2 cellular contexts compared by ENCODE assay signal in the genomic region with DNA sequence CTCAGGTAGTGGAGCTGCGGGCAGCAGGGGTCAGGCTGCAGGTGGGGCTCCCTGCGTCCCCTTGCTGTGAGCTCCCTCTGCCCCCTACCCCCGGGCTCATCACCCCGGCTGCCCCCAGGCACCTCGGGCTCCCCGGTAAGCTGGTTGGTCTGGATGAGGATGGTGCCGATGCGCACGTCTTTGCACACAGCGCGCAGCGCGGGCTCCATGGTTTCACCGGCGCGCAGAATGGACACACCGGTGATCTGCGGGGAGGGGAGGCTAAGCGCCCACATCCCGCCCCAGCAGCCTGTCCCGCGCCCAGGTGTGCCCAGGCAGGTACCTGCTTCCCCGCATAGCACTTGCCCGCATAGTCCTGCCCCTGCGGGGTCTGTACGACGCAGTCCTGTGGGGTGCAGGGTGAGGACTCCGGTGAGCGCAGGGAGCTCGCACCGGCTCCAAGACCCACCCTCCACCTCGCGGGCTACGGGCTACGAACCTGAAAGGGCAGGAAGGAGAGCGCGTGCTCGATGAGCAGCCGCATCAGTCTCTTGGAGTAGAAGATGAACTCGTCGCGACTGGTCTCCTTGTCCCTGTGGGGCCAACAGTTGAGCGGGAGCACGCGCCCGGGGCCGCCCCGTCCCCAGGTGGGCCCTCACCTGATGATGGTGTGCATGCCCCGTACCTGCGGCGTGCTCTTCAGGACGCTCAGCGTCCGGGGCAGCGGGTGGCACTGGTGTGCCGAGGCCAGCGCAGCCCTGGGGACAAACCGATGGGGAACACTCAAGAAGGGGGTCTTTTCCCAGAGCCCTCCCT.
A peak's percentile ranks its signal among the peaks of the same experiment; 100 is the strongest.
TF ChIP-seq lines count a peak whose summit lies in the region.

No MANE protein-coding gene starts in this region.

TF ChIP-seq in HepG2, 621 proteins besides CTCF, POLR2A, EP300 and RAD21 (continues in another document):
- TF ChIP-seq, protein P1, sequence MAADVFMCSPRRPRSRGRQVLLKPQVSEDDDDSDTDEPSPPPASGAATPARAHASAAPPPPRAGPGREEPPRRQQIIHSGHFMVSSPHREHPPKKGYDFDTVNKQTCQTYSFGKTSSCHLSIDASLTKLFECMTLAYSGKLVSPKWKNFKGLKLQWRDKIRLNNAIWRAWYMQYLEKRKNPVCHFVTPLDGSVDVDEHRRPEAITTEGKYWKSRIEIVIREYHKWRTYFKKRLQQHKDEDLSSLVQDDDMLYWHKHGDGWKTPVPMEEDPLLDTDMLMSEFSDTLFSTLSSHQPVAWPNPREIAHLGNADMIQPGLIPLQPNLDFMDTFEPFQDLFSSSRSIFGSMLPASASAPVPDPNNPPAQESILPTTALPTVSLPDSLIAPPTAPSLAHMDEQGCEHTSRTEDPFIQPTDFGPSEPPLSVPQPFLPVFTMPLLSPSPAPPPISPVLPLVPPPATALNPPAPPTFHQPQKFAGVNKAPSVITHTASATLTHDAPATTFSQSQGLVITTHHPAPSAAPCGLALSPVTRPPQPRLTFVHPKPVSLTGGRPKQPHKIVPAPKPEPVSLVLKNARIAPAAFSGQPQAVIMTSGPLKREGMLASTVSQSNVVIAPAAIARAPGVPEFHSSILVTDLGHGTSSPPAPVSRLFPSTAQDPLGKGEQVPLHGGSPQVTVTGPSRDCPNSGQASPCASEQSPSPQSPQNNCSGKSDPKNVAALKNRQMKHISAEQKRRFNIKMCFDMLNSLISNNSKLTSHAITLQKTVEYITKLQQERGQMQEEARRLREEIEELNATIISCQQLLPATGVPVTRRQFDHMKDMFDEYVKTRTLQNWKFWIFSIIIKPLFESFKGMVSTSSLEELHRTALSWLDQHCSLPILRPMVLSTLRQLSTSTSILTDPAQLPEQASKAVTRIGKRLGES (CRISPR knock-in tag; IDR thresholded peaks at IDR 0.05; ENCODE audit: borderline replicate concordance), result no peak
- TF ChIP-seq ZFP62 (CRISPR knock-in tag; IDR thresholded peaks at IDR 0.05) (no peak), ZNF570 (CRISPR knock-in tag; IDR thresholded peaks at IDR 0.05; ENCODE audit: borderline replicate concordance) (no peak), NFIB (CRISPR knock-in tag; IDR thresholded peaks at IDR 0.05; ENCODE audit: borderline replicate concordance) (no peak), RBM39 (IDR thresholded peaks at IDR 0.05; ENCODE audit: low read depth, low read length, poor library complexity, severe bottlenecking) (no peak), ZFP91 (CRISPR knock-in tag; IDR thresholded peaks at IDR 0.05; ENCODE audit: borderline replicate concordance) (peak; percentile 25; the same call in 1 of the 2 replicates), PAXIP1 (CRISPR knock-in tag; conservative IDR thresholded peaks at IDR 0.05) (no peak), STAT5B (CRISPR knock-in tag; IDR thresholded peaks at IDR 0.05) (no peak)
- TF ChIP-seq, protein P2, sequence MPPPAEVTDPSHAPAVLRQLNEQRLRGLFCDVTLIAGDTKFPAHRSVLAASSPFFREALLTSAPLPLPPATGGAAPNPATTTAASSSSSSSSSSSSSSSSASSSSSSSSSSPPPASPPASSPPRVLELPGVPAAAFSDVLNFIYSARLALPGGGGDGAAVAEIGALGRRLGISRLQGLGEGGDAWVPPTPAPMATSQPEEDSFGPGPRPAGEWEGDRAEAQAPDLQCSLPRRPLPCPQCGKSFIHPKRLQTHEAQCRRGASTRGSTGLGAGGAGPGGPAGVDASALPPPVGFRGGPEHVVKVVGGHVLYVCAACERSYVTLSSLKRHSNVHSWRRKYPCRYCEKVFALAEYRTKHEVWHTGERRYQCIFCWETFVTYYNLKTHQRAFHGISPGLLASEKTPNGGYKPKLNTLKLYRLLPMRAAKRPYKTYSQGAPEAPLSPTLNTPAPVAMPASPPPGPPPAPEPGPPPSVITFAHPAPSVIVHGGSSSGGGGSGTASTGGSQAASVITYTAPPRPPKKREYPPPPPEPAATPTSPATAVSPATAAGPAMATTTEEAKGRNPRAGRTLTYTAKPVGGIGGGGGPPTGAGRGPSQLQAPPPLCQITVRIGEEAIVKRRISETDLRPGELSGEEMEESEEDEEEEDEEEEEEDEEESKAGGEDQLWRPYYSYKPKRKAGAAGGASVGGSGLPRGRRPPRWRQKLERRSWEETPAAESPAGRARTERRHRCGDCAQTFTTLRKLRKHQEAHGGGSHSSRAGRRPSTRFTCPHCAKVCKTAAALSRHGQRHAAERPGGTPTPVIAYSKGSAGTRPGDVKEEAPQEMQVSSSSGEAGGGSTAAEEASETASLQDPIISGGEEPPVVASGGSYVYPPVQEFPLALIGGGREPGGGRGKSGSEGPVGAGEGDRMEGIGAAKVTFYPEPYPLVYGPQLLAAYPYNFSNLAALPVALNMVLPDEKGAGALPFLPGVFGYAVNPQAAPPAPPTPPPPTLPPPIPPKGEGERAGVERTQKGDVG (CRISPR knock-in tag; IDR thresholded peaks at IDR 0.05; ENCODE audit: borderline replicate concordance), result no peak

TF ChIP-seq in SK-N-SH, 30 proteins besides CTCF, POLR2A, EP300 and RAD21:
- TF ChIP-seq ELF1 (IDR thresholded peaks at IDR 0.05), result no peak
- TF ChIP-seq NFIC (IDR thresholded peaks at IDR 0.05; ENCODE audit: borderline replicate concordance), result no peak
- no peak for TF ChIP-seq POLR2AphosphoS5 (IDR thresholded peaks at IDR 0.05; ENCODE audit: low read depth, low read length)
- no peak for TF ChIP-seq SIN3A (IDR thresholded peaks at IDR 0.05; ENCODE audit: borderline replicate concordance, low read depth, low read length)
- TF ChIP-seq TEAD4 (IDR thresholded peaks at IDR 0.05; ENCODE audit: borderline replicate concordance, insufficient read depth), result no peak
- no peak for TF ChIP-seq TAF1 (IDR thresholded peaks at IDR 0.05; ENCODE audit: borderline replicate concordance, low read depth, low read length)
- TF ChIP-seq GATA2 (CRISPR knock-in tag; IDR thresholded peaks at IDR 0.05), result no peak
- no peak for TF ChIP-seq FOXM1 (IDR thresholded peaks at IDR 0.05; ENCODE audit: low read depth)
- TF ChIP-seq NRF1 (IDR thresholded peaks at IDR 0.05; ENCODE audit: low read depth, low read length), result no peak
- TF ChIP-seq YY1 (IDR thresholded peaks at IDR 0.05; ENCODE audit: low read depth), result no peak
- TF ChIP-seq GABPA (IDR thresholded peaks at IDR 0.05; ENCODE audit: low read depth), result no peak
